In genomic region chr19:54231077-54231931, GRCh38 we compare ENCODE assay signal across 1 cellular context.
TF ChIP-seq lines count a peak whose summit lies in the region.

No MANE protein-coding gene starts in this region.

TF ChIP-seq in K562, 482 proteins besides CTCF, POLR2A, EP300 and RAD21 (continued from another document and continues in another):
- TF ChIP-seq ARID4B (CRISPR knock-in tag; IDR thresholded peaks at IDR 0.05) (no peak), SRSF9 (IDR thresholded peaks at IDR 0.05; ENCODE audit: borderline replicate concordance, low read depth, low read length) (no peak), TBP (optimal IDR thresholded peaks at IDR 0.05; ENCODE audit: low read depth, low read length) (no peak), NFIC (IDR thresholded peaks at IDR 0.05) (peak; percentile 93), ZNF551 (CRISPR knock-in tag; IDR thresholded peaks at IDR 0.05) (no peak), CHD7 (IDR thresholded peaks at IDR 0.05; ENCODE audit: low read depth, low read length) (no peak), ZNF408 (CRISPR knock-in tag; IDR thresholded peaks at IDR 0.05; ENCODE audit: low read depth) (no peak), XRCC5 (IDR thresholded peaks at IDR 0.05; ENCODE audit: low read depth, low read length) (peak; percentile 84), RUNX1 (IDR thresholded peaks at IDR 0.05; ENCODE audit: low read depth) (no peak), ETV1 (tag; conservative IDR thresholded peaks at IDR 0.05; ENCODE audit: low read depth) (no peak), NFRKB (IDR thresholded peaks at IDR 0.05; ENCODE audit: low read depth) (no peak), ZNF668 (CRISPR knock-in tag; IDR thresholded peaks at IDR 0.05) (no peak), NR3C1 (CRISPR knock-in tag; IDR thresholded peaks at IDR 0.05) (no peak), ZKSCAN1 (IDR thresholded peaks at IDR 0.05; ENCODE audit: low read depth, low read length) (peak; percentile 67; the same call in 1 of the 2 replicates), KAT7 (CRISPR knock-in tag; IDR thresholded peaks at IDR 0.05; ENCODE audit: borderline replicate concordance) (no peak), SMARCB1 (IDR thresholded peaks at IDR 0.05; ENCODE audit: insufficient read length, low read depth) (no peak), SIN3B (IDR thresholded peaks at IDR 0.05; ENCODE audit: low read depth) (no peak), MITF (IDR thresholded peaks at IDR 0.05) (no peak), E2F1 (CRISPR knock-in tag; IDR thresholded peaks at IDR 0.05) (0 out of 2 replicates have a peak, but pooled peaks have one; percentile 37), HDAC8 (tag; IDR thresholded peaks at IDR 0.05) (no peak), FOXJ2 (tag; IDR thresholded peaks at IDR 0.05) (peak; percentile 29; the same call in 1 of the 2 replicates), PCBP2 (IDR thresholded peaks at IDR 0.05; ENCODE audit: low read depth, low read length, poor library complexity, severe bottlenecking) (no peak), ZKSCAN8 (CRISPR knock-in tag; IDR thresholded peaks at IDR 0.05) (no peak), ZNF764 (CRISPR knock-in tag; IDR thresholded peaks at IDR 0.05; ENCODE audit: low read depth) (no peak), XRCC4 (IDR thresholded peaks at IDR 0.05; ENCODE audit: extremely low read depth, insufficient read depth, insufficient read length) (no peak), HSF4 (CRISPR knock-in tag; IDR thresholded peaks at IDR 0.05; ENCODE audit: borderline replicate concordance) (no peak), SREBF2 (CRISPR knock-in tag; IDR thresholded peaks at IDR 0.05) (no peak), THAP7 (CRISPR knock-in tag; IDR thresholded peaks at IDR 0.05) (no peak), TCFL5 (CRISPR knock-in tag; conservative IDR thresholded peaks at IDR 0.05) (no peak), CREB3 (tag; conservative IDR thresholded peaks at IDR 0.05; ENCODE audit: low read depth) (no peak), ZNF121 (CRISPR knock-in tag; conservative IDR thresholded peaks at IDR 0.05) (no peak), RFX5 (IDR thresholded peaks at IDR 0.05; ENCODE audit: low read depth, low read length) (no peak), ELF4 (CRISPR knock-in tag; IDR thresholded peaks at IDR 0.05) (no peak), TCF3 (CRISPR knock-in tag; IDR thresholded peaks at IDR 0.05) (peak; percentile 10), AFF4 (CRISPR knock-in tag; IDR thresholded peaks at IDR 0.05) (no peak), CXXC5 (CRISPR knock-in tag; IDR thresholded peaks at IDR 0.05) (no peak), KAT2B (IDR thresholded peaks at IDR 0.05; ENCODE audit: low read depth, low read length) (no peak), MAFF (IDR thresholded peaks at IDR 0.05; ENCODE audit: low read length) (no peak), PHF20 (IDR thresholded peaks at IDR 0.05; ENCODE audit: partially characterized antibody) (no peak), ASH1L (IDR thresholded peaks at IDR 0.05; ENCODE audit: borderline replicate concordance, low read depth, partially characterized antibody) (no peak)
